ENCODE assay signal across 32 cellular contexts in genomic region chr20:11391591-11391990, GRCh38.
"Had no signal": no experiment of that assay in that cellular context is flagged by ENCODE, and none has a peak within 500 bp of the region (broad histone marks: within the 10 kb centered on the region; RNA-seq: fewer than 3 reads in every experiment).

No MANE protein-coding gene starts in this region.

- FAIRE-seq: astrocyte, TTC549 had no signal

- H3K9me3 ChIP-seq: body of pancreas, breast epithelium had no signal

- H3K27me3 ChIP-seq: body of pancreas, brain microvascular endothelial cell, breast epithelium had no signal

- H3K36me3 ChIP-seq: brain microvascular endothelial cell, breast epithelium had no signal

- ATAC-seq: activated CD4-positive, alpha-beta T cell treated with anti-CD3 and anti-CD28 coated beads for 36 hours; activated CD4-positive, CD25-positive, alpha-beta regulatory T cell treated with anti-CD3 and anti-CD28 coated beads, Interleukin-2, amount 50 U/mL, for 24 hours; activated CD8-positive, alpha-beta memory T cell treated with anti-CD3 and anti-CD28 coated beads, Interleukin-2, amount 10 ng/mL, durations not matched to agents 7 days and 5 days; activated CD8-positive, alpha-beta T cell treated with anti-CD3 and anti-CD28 coated beads, Interleukin-2, amount 10 ng/mL, durations not matched to agents 7 days and 5 days; activated naive CD8-positive, alpha-beta T cell treated with anti-CD3 and anti-CD28 coated beads, Interleukin-2, amount 50 U/mL, for 24 hours; body of pancreas had no signal

- H3K4me3 ChIP-seq: body of pancreas, breast epithelium had no signal

- DNase-seq: activated B cell treated with CpG ODN at 0.5 μM for 24 hours; activated CD4-positive, alpha-beta memory T cell treated with anti-CD3 and anti-CD28 coated beads, Interleukin-2, amount 10 ng/mL, durations not matched to agents 7 days and 5 days; activated CD4-positive, alpha-beta T cell treated with anti-CD3 and anti-CD28 coated beads for 1 hour; activated CD4-positive, alpha-beta T cell treated with anti-CD3 and anti-CD28 coated beads for 36 hours; activated CD4-positive, alpha-beta T cell treated with anti-CD3 and anti-CD28 coated beads for 48 hours; activated CD4-positive, alpha-beta T cell treated with anti-CD3 and anti-CD28 coated beads, Interleukin-2, amount 10 ng/mL, durations not matched to agents 7 days and 5 days; activated CD4-positive, alpha-beta T cell treated with anti-CD3 and anti-CD28 coated beads, Interleukin-2, amount 50 U/mL, for 48 hours; activated CD8-positive, alpha-beta memory T cell treated with anti-CD3 and anti-CD28 coated beads for 24 hours; activated CD8-positive, alpha-beta memory T cell treated with anti-CD3 and anti-CD28 coated beads, Interleukin-2, amount 10 ng/mL, durations not matched to agents 7 days and 5 days; activated CD8-positive, alpha-beta memory T cell treated with anti-CD3 and anti-CD28 coated beads, Interleukin-2, amount 50 U/mL, for 48 hours; activated CD8-positive, alpha-beta T cell treated with anti-CD3 and anti-CD28 coated beads, Interleukin-2, amount 10 ng/mL, durations not matched to agents 7 days and 5 days; activated effector memory CD4-positive, alpha-beta T cell treated with Interleukin-2 at 50 U/mL for 16 hours; activated gamma-delta T cell; activated naive CD4-positive, alpha-beta T cell treated with anti-CD3 and anti-CD28 coated beads, Interleukin-2, amount 10 ng/mL, durations not matched to agents 7 days and 5 days; activated naive CD4-positive, alpha-beta T cell treated with Interleukin-2 at 50 U/mL for 16 hours; activated naive CD8-positive, alpha-beta T cell treated with anti-CD3 and anti-CD28 coated beads, Interleukin-2, amount 10 ng/mL, durations not matched to agents 7 days and 5 days; activated naive CD8-positive, alpha-beta T cell treated with anti-CD3 and anti-CD28 coated beads, Interleukin-2, amount 50 U/mL, for 24 hours; activated T-cell treated with anti-CD3 and anti-CD28 coated beads, Interleukin-2, amount 50 U/mL, for 24 hours; activated T-cell treated with anti-CD3 and anti-CD28 coated beads, Interleukin-2, amount 50 U/mL, for 48 hours; amniotic stem cell; aorta; body of pancreas; brain microvascular endothelial cell; central memory CD4-positive, alpha-beta T cell; T-helper 1 cell; T-helper 2 cell; T-helper 9 cell had no signal

- H3K4me1 ChIP-seq: body of pancreas, breast epithelium had no signal

- H3K27ac ChIP-seq: body of pancreas, brain microvascular endothelial cell, breast epithelium, VCaP had no signal
